In the genomic region with DNA sequence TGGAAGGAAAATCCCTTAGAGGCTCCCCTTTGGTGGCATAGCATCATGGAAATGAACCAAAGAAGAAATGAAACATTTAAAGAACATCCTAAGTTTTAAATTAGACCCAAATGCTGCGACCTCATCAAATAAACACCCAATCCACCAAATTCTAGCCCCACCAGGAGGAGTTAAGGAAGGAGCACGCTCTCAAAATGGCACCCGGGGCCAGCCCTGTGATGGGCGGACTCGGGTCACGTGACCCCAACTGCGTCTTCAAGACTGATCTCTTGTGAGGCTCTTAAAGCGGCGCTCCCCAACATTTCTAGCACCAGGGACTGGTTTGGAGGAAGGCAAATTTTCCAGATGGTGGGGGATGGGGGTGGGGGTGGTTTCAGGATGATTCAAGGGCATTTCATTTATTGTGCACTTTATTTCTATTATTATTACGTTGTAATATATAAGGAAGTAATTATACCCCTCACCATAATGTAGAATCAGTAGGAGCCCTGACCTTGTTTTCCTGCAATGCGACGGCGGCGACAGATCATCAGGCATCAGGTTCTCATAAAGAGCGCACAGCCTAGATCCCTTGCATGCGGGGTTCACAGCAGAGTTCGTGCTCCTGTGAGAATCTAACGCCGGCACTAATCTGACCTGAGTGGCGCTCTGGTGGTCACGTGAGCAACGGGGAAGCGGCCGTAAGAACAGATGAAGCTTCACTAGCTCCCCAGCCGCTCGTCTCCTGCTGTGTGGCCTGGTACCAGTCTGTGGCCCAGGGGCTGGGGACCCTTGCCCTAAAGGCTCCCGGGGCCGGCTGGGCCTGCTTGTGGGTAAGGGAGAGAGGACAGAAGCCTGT, we compare ENCODE assay signal across 1 cellular context.
TF ChIP-seq lines count a peak whose summit lies in the region.

No MANE protein-coding gene starts in this region.

TF ChIP-seq in K562, 482 proteins besides CTCF, POLR2A, EP300 and RAD21 (continued from another document and continues in another):
- TF ChIP-seq RBM25 (IDR thresholded peaks at IDR 0.05; ENCODE audit: low read depth, low read length, severe bottlenecking) (no peak), CHD4 (IDR thresholded peaks at IDR 0.05; ENCODE audit: insufficient read depth, insufficient replicate concordance, low read depth, low read length, poor library complexity, severe bottlenecking) (no peak), CAMTA2 (CRISPR knock-in tag; conservative IDR thresholded peaks at IDR 0.05) (no peak), NR2C1 (IDR thresholded peaks at IDR 0.05) (peak; percentile 50; the same call in 1 of the 2 replicates), NR2C1 (tag; IDR thresholded peaks at IDR 0.05) (no peak), SMAD2 (IDR thresholded peaks at IDR 0.05; ENCODE audit: low read depth, low read length) (no peak), WHSC1 (IDR thresholded peaks at IDR 0.05; ENCODE audit: low read length) (no peak), ZNF766 (CRISPR knock-in tag; conservative IDR thresholded peaks at IDR 0.05) (0 out of 2 replicates have a peak, but pooled peaks have one; percentile 32), PHB (CRISPR knock-in tag; IDR thresholded peaks at IDR 0.05) (no peak), ZFX (CRISPR knock-in tag; IDR thresholded peaks at IDR 0.05) (peak; percentile 6; the same call in 1 of the 2 replicates), TAF9B (IDR thresholded peaks at IDR 0.05; ENCODE audit: partially characterized antibody) (no peak), FOXK2 (conservative IDR thresholded peaks at IDR 0.05 in 1 of 2, IDR thresholded peaks at IDR 0.05 in 1 of 2; ENCODE audit: low read depth in 2 of 2) (peak in 1 of 2 experiments; percentile 28; a peak in 2 of 4 replicates), NFYB (IDR thresholded peaks at IDR 0.05; ENCODE audit: extremely low read depth, insufficient read length) (peak; percentile 41), NR4A1 (CRISPR knock-in tag; IDR thresholded peaks at IDR 0.05) (no peak), NR4A1 (tag; IDR thresholded peaks at IDR 0.05) (0 out of 2 replicates have a peak, but pooled peaks have one; percentile 39), POLR2G (IDR thresholded peaks at IDR 0.05; ENCODE audit: low read depth, low read length) (peak; percentile 29; the same call in 1 of the 2 replicates), RBBP5 (IDR thresholded peaks at IDR 0.05; ENCODE audit: borderline replicate concordance, insufficient read depth, low read length, poor library complexity, severe bottlenecking) (peak; percentile 19), CEBPB (tag; IDR thresholded peaks at IDR 0.05) (no peak), ZNF232 (CRISPR knock-in tag; IDR thresholded peaks at IDR 0.05) (no peak), PYGO2 (tag; IDR thresholded peaks at IDR 0.05) (peak; percentile 17; the same call in 1 of the 2 replicates), SP1 (CRISPR knock-in tag; IDR thresholded peaks at IDR 0.05) (peak; percentile 20; the same call in 1 of the 2 replicates), RAD51 (IDR thresholded peaks at IDR 0.05; ENCODE audit: borderline replicate concordance, low read depth) (peak; percentile 98), RHOXF2B (CRISPR knock-in tag; conservative IDR thresholded peaks at IDR 0.05) (no peak), CXXC5 (CRISPR knock-in tag; IDR thresholded peaks at IDR 0.05) (peak; percentile 88), RBFOX2 (IDR thresholded peaks at IDR 0.05; ENCODE audit: low read depth, low read length) (peak; percentile 46; the same call in 1 of the 2 replicates), CTBP1 (IDR thresholded peaks at IDR 0.05; ENCODE audit: borderline replicate concordance) (no peak), ZKSCAN3 (CRISPR knock-in tag; IDR thresholded peaks at IDR 0.05) (no peak), HDAC6 (IDR thresholded peaks at IDR 0.05; ENCODE audit: low read depth, low read length) (no peak), TBP (optimal IDR thresholded peaks at IDR 0.05; ENCODE audit: low read depth, low read length) (peak; percentile 8), NR2C2 (CRISPR knock-in tag; IDR thresholded peaks at IDR 0.05) (no peak), NR2C2 (tag; IDR thresholded peaks at IDR 0.05) (peak; percentile 42; the same call in 1 of the 2 replicates), POLR2H (tag; IDR thresholded peaks at IDR 0.05; ENCODE audit: low read depth) (peak; percentile 60), NONO (IDR thresholded peaks at IDR 0.05; ENCODE audit: low read depth in 2 of 2, low read length in 1 of 2) (no peak)
- TF ChIP-seq, protein P1, sequence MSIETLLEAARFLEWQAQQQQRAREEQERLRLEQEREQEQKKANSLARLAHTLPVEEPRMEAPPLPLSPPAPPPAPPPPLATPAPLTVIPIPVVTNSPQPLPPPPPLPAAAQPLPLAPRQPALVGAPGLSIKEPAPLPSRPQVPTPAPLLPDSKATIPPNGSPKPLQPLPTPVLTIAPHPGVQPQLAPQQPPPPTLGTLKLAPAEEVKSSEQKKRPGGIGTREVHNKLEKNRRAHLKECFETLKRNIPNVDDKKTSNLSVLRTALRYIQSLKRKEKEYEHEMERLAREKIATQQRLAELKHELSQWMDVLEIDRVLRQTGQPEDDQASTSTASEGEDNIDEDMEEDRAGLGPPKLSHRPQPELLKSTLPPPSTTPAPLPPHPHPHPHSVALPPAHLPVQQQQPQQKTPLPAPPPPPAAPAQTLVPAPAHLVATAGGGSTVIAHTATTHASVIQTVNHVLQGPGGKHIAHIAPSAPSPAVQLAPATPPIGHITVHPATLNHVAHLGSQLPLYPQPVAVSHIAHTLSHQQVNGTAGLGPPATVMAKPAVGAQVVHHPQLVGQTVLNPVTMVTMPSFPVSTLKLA (conservative IDR thresholded peaks at IDR 0.05), result peak in 1 of 2 experiments; percentile 20; a peak in 1 of 4 replicates
- TF ChIP-seq, protein P2, sequence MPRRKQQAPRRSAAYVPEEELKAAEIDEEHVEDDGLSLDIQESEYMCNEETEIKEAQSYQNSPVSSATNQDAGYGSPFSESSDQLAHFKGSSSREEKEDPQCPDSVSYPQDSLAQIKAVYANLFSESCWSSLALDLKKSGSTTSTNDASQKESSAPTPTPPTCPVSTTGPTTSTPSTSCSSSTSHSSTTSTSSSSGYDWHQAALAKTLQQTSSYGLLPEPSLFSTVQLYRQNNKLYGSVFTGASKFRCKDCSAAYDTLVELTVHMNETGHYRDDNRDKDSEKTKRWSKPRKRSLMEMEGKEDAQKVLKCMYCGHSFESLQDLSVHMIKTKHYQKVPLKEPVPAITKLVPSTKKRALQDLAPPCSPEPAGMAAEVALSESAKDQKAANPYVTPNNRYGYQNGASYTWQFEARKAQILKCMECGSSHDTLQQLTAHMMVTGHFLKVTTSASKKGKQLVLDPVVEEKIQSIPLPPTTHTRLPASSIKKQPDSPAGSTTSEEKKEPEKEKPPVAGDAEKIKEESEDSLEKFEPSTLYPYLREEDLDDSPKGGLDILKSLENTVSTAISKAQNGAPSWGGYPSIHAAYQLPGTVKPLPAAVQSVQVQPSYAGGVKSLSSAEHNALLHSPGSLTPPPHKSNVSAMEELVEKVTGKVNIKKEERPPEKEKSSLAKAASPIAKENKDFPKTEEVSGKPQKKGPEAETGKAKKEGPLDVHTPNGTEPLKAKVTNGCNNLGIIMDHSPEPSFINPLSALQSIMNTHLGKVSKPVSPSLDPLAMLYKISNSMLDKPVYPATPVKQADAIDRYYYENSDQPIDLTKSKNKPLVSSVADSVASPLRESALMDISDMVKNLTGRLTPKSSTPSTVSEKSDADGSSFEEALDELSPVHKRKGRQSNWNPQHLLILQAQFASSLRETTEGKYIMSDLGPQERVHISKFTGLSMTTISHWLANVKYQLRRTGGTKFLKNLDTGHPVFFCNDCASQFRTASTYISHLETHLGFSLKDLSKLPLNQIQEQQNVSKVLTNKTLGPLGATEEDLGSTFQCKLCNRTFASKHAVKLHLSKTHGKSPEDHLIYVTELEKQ (CRISPR knock-in tag; IDR thresholded peaks at IDR 0.05), result no peak
- TF ChIP-seq, protein P3, sequence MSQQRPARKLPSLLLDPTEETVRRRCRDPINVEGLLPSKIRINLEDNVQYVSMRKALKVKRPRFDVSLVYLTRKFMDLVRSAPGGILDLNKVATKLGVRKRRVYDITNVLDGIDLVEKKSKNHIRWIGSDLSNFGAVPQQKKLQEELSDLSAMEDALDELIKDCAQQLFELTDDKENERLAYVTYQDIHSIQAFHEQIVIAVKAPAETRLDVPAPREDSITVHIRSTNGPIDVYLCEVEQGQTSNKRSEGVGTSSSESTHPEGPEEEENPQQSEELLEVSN (IDR thresholded peaks at IDR 0.05; ENCODE audit: borderline replicate concordance in 1 of 2, extremely low read depth in 1 of 2, insufficient read depth in 1 of 2, insufficient read length in 1 of 2, low read depth in 1 of 2, low read length in 1 of 2, poor library complexity in 1 of 2, severe bottlenecking in 1 of 2), result peak; percentile 47 to 85
- TF ChIP-seq, protein P4, sequence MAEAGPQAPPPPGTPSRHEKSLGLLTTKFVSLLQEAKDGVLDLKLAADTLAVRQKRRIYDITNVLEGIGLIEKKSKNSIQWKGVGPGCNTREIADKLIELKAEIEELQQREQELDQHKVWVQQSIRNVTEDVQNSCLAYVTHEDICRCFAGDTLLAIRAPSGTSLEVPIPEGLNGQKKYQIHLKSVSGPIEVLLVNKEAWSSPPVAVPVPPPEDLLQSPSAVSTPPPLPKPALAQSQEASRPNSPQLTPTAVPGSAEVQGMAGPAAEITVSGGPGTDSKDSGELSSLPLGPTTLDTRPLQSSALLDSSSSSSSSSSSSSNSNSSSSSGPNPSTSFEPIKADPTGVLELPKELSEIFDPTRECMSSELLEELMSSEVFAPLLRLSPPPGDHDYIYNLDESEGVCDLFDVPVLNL (CRISPR knock-in tag; IDR thresholded peaks at IDR 0.05; ENCODE audit: low read depth), result no peak
- TF ChIP-seq, protein P5, sequence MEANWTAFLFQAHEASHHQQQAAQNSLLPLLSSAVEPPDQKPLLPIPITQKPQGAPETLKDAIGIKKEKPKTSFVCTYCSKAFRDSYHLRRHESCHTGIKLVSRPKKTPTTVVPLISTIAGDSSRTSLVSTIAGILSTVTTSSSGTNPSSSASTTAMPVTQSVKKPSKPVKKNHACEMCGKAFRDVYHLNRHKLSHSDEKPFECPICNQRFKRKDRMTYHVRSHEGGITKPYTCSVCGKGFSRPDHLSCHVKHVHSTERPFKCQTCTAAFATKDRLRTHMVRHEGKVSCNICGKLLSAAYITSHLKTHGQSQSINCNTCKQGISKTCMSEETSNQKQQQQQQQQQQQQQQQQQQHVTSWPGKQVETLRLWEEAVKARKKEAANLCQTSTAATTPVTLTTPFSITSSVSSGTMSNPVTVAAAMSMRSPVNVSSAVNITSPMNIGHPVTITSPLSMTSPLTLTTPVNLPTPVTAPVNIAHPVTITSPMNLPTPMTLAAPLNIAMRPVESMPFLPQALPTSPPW (CRISPR knock-in tag; IDR thresholded peaks at IDR 0.05), result peak; percentile 39
- TF ChIP-seq, protein P6, sequence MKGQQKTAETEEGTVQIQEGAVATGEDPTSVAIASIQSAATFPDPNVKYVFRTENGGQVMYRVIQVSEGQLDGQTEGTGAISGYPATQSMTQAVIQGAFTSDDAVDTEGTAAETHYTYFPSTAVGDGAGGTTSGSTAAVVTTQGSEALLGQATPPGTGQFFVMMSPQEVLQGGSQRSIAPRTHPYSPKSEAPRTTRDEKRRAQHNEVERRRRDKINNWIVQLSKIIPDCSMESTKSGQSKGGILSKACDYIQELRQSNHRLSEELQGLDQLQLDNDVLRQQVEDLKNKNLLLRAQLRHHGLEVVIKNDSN (CRISPR knock-in tag; IDR thresholded peaks at IDR 0.05), result peak; percentile 87
